ENCODE assay signal across 27 cellular contexts in the genomic region with DNA sequence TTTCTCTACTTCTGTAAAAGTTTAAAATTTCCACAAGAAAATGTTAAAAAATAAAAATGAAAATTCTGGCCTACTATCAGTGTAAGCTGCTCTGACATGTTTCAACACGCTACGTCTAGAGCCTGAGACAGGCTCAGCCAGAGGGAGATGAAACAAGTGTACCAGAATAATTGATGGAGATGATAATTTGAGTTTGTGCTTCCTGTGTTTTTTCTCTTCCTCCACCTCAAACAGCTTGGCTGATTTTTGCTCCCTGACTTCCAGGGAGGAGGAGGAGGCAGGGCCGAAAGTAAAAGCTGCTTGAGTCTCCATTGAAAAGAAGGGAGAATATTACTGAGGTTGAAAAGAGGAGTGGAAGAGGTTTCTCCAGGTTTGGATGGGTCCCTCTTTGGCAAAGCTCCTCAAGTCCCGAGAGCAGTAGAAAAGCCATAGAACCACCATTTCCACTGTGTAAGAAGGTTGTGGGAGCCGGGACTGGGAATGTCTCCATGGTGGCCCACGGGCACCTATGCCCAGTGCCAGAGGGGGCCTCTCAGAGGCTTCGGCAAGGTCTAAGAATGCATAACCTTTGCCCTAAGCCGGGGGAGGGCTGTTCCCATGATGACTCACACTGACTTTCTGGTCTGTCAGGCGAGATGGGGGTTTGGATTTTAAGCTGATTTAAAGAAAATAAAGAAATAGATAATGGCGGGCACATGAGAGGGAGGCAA.
DNase-seq lines count a peak whose midpoint lies in the region; ATAC-seq and TF ChIP-seq lines count a peak whose summit lies in the region.
"Had no signal": no experiment of that assay in that cellular context is flagged by ENCODE, and none has a peak within 500 bp of the region (broad histone marks: within the 10 kb centered on the region; RNA-seq: fewer than 3 reads in every experiment).

No MANE protein-coding gene starts in this region.

- H3K79me2 ChIP-seq in HCT116 (ENCODE audit: insufficient read depth, low read length) (no peaks in the 10 kb centered on the region), mesendoderm (ENCODE audit: control insufficient read depth, insufficient read depth, low read length) (no peaks in the 10 kb centered on the region)

- H3K27me3 ChIP-seq in HCT116 (ENCODE audit: insufficient read depth, low read length) (no peaks in the 10 kb centered on the region), mesendoderm (ENCODE audit: insufficient read depth, low read length, poor library complexity) (no peaks in the 10 kb centered on the region)
- H3K27me3 ChIP-seq: colonic mucosa, foreskin keratinocyte, ovary had no signal

- H3K9me2 ChIP-seq in HCT116 (ENCODE audit: insufficient read depth) = no peaks in the 10 kb centered on the region

- no peaks in the 10 kb centered on the region for H3K9me3 ChIP-seq in HCT116 (ENCODE audit: control insufficient read depth in 1 of 2, insufficient read depth in 1 of 2, low read depth in 1 of 2, low read length in 2 of 2)
- H3K9me3 ChIP-seq: colonic mucosa, ovary, suprapubic skin had no signal

- H3K27ac Mint-ChIP-seq in activated T-helper 17 cell treated with anti-CD3 and anti-CD28 coated beads, Interleukin-2, amount 50 U/mL, for 72 hours = no peak overlapping the region
- H3K27ac Mint-ChIP-seq: activated CD4-positive, alpha-beta memory T cell treated with anti-CD3 and anti-CD28 coated beads for 36 hours; CD4-positive, alpha-beta memory T cell; natural killer cell treated with Interleukin-12 subunit alpha and Interleukin-12 subunit beta and Interleukin-15 and Interleukin-18, amount 100 ng/mL, for 72 hours; stimulated activated naive B cell treated with anti-CD40 and anti-IgM and Interleukin-4, amounts not matched to agents 10 μg/mL and 1 μg/mL and 100 μg/mL, for 72 hours had no signal

- H3K27ac ChIP-seq in HCT116 (ENCODE audit: low read depth, low read length) = no peak overlapping the region
- no peak overlapping the region for H3K27ac ChIP-seq in RWPE1
- no peak overlapping the region for H3K27ac ChIP-seq in mesendoderm (ENCODE audit: low read depth, low read length)
- H3K27ac ChIP-seq: colonic mucosa, foreskin keratinocyte, ovary, suprapubic skin had no signal

- WGBS in mesendoderm (ENCODE audit: extremely low coverage, insufficient coverage, low lambda C conversion rate) = no CpG with 5 or more reads among the region's 10 CpGs

- H3K27me3 Mint-ChIP-seq in activated T-helper 17 cell treated with anti-CD3 and anti-CD28 coated beads, Interleukin-2, amount 50 U/mL, for 72 hours = peaks cover 42% of the 10 kb centered on the region

- TF ChIP-seq CTCF in HCT116 (IDR thresholded peaks at IDR 0.05 in 2 of 3, conservative IDR thresholded peaks at IDR 0.05 in 1 of 3; ENCODE audit: borderline replicate concordance in 1 of 3, insufficient read depth in 1 of 3, low read depth in 2 of 3, low read length in 2 of 3) (no peak), RWPE1 (conservative IDR thresholded peaks at IDR 0.05; ENCODE audit: low read depth) (no peak)

- RAD21 ChIA-PET in HCT116 (lab: Charles Lee; ENCODE audit: low non-redundant PET in 1 of 2, low total read pairs in 2 of 2, uncharacterized antibody in 2 of 2, unreplicated experiment in 2 of 2) = no interaction called here

- no peak overlapping the region for H4K8ac ChIP-seq in mesendoderm (ENCODE audit: low read depth, low read length)

- H2AK5ac ChIP-seq in mesendoderm (ENCODE audit: low read length) = no peak overlapping the region

- H4K5ac ChIP-seq in mesendoderm (ENCODE audit: low read length) = no peak overlapping the region

- no peak overlapping the region for H3K4me3 Mint-ChIP-seq in activated T-helper 17 cell treated with anti-CD3 and anti-CD28 coated beads, Interleukin-2, amount 50 U/mL, for 72 hours
- H3K4me3 Mint-ChIP-seq: activated CD4-positive, alpha-beta memory T cell treated with anti-CD3 and anti-CD28 coated beads for 36 hours; CD4-positive, alpha-beta memory T cell; natural killer cell treated with Interleukin-12 subunit alpha and Interleukin-12 subunit beta and Interleukin-15 and Interleukin-18, amount 100 ng/mL, for 72 hours; stimulated activated naive B cell treated with anti-CD40 and anti-IgM and Interleukin-4, amounts not matched to agents 10 μg/mL and 1 μg/mL and 100 μg/mL, for 72 hours had no signal

- H3K56ac ChIP-seq in mesendoderm (ENCODE audit: low read length) = no peak overlapping the region

- intact Hi-C loops in HCT116 (cut with micrococcal nuclease) = no loop called here

- H3K9me3 Mint-ChIP-seq in activated T-helper 17 cell treated with anti-CD3 and anti-CD28 coated beads, Interleukin-2, amount 50 U/mL, for 72 hours = no peaks in the 10 kb centered on the region
- H3K9me3 Mint-ChIP-seq: activated CD4-positive, alpha-beta memory T cell treated with anti-CD3 and anti-CD28 coated beads for 36 hours; natural killer cell treated with Interleukin-12 subunit alpha and Interleukin-12 subunit beta and Interleukin-15 and Interleukin-18, amount 100 ng/mL, for 72 hours had no signal

- H2AFZ ChIP-seq in HCT116 (ENCODE audit: low read depth, low read length, poor library complexity, severe bottlenecking) = no peak overlapping the region

- H3K4me2 ChIP-seq in HCT116 (ENCODE audit: low read length) (peak overlapping the region; percentile 43), mesendoderm (ENCODE audit: low read length) (no peak overlapping the region)

- no peaks in the 10 kb centered on the region for H4K20me1 ChIP-seq in HCT116 (ENCODE audit: insufficient read depth)

- no peak overlapping the region for H3K18ac ChIP-seq in mesendoderm (ENCODE audit: low read length)

- BruUV-seq in HCT116 (replicated peaks; lab: Mats Ljungman, UMichigan) = no TSS peak

- H3K36me3 ChIP-seq in HCT116 (ENCODE audit: control insufficient read depth in 1 of 2, insufficient read depth in 2 of 2, low read length in 2 of 2) (no peaks in the 10 kb centered on the region), mesendoderm (ENCODE audit: control insufficient read depth, insufficient read depth, low read length) (no peaks in the 10 kb centered on the region)
- H3K36me3 ChIP-seq: colonic mucosa, ovary, suprapubic skin had no signal

- no peak overlapping the region for H3K9ac ChIP-seq in HCT116 (ENCODE audit: low read length)
- H3K9ac ChIP-seq in mesendoderm (ENCODE audit: low read length) = no peak overlapping the region

- TF ChIP-seq RAD21 in HCT116 (IDR thresholded peaks at IDR 0.05; ENCODE audit: low read depth) = no peak

- H3K79me1 ChIP-seq in mesendoderm (ENCODE audit: low read length) = no peaks in the 10 kb centered on the region

- no peak overlapping the region for H2BK5ac ChIP-seq in mesendoderm (ENCODE audit: low read length)

- no peak overlapping the region for H3K4ac ChIP-seq in mesendoderm (ENCODE audit: low read depth, low read length)

- H2BK120ac ChIP-seq in mesendoderm (ENCODE audit: low read depth, low read length) = no peak overlapping the region

- no peak overlapping the region for H3K4me3 ChIP-seq in HCT116 (replicated peaks in 1 of 2; ENCODE audit: low read depth in 1 of 2, low read length in 2 of 2)
- H3K4me3 ChIP-seq in mesendoderm (ENCODE audit: low read length) = no peak overlapping the region
- H3K4me3 ChIP-seq: colonic mucosa, ovary, suprapubic skin had no signal

- TF ChIP-seq POLR2A in HCT116 (IDR thresholded peaks at IDR 0.05; ENCODE audit: borderline replicate concordance, extremely low read depth, insufficient read depth, insufficient read length) = no peak

- DNase-seq in DMS 273 (lab: John Stamatoyannopoulos, UW; ENCODE audit: unreplicated experiment) (peak; percentile 47), HCT116 (ENCODE audit: low read depth, low spot score) (no peak), RWPE1 (ENCODE audit: low spot score) (peak; percentile 52), left lobe of liver (ENCODE audit: low spot score) (peak; percentile 8), mesendoderm (no peak)
- DNase-seq: activated CD4-positive, alpha-beta memory T cell treated with anti-CD3 and anti-CD28 coated beads for 36 hours; activated gamma-delta T cell treated with Interleukin-2 at 50 U/mL for 16 hours; activated T-cell treated with anti-CD3 and anti-CD28 coated beads, Interleukin-2, amount 50 U/mL, for 1 hour; CD4-positive, alpha-beta memory T cell; colonic mucosa; foreskin keratinocyte; GF-D8; GOT3; hippocampal formation; KG1; NCI-H1930; ovary; PC-3; retina; SHP77 treated with DMSO at 0.1 percent for 48 hours; stimulated activated CD4-positive, alpha-beta T cell treated with anti-CD3 and anti-CD28 coated beads, Interleukin-2, amount 100 ng/mL, for 48 hours; stimulated activated naive B cell treated with anti-CD40 and anti-IgM and Interleukin-4, amounts not matched to agents 10 μg/mL and 1 μg/mL and 100 μg/mL, for 72 hours had no signal

- no peak overlapping the region for H3K23ac ChIP-seq in mesendoderm (ENCODE audit: low read length)

- H3K36me3 Mint-ChIP-seq in activated T-helper 17 cell treated with anti-CD3 and anti-CD28 coated beads, Interleukin-2, amount 50 U/mL, for 72 hours (ENCODE audit: low read depth) = no peaks in the 10 kb centered on the region
- H3K36me3 Mint-ChIP-seq: activated CD4-positive, alpha-beta memory T cell treated with anti-CD3 and anti-CD28 coated beads for 36 hours; CD4-positive, alpha-beta memory T cell; natural killer cell treated with Interleukin-12 subunit alpha and Interleukin-12 subunit beta and Interleukin-15 and Interleukin-18, amount 100 ng/mL, for 72 hours; stimulated activated naive B cell treated with anti-CD40 and anti-IgM and Interleukin-4, amounts not matched to agents 10 μg/mL and 1 μg/mL and 100 μg/mL, for 72 hours had no signal

- H3K4me1 ChIP-seq in HCT116 (ENCODE audit: control insufficient read depth in 1 of 2, insufficient read depth in 2 of 2, low read length in 2 of 2) (peaks cover 6 to 11% of the 10 kb centered on the region in 2 experiments; a peak in 3 of 4 replicates), mesendoderm (ENCODE audit: control insufficient read depth, low read depth, low read length) (no peaks in the 10 kb centered on the region)
- H3K4me1 ChIP-seq: colonic mucosa, foreskin keratinocyte, suprapubic skin had no signal

- ATAC-seq in HCT116 (no peak), left lobe of liver (no peak)
- ATAC-seq in activated CD4-positive, CD25-positive, alpha-beta regulatory T cell treated with anti-CD3 and anti-CD28 coated beads, Interleukin-2, amount 50 U/mL, for 24 hours = no peak
- ATAC-seq in activated T-helper 17 cell treated with anti-CD3 and anti-CD28 coated beads, Interleukin-2, amount 50 U/mL, for 72 hours (replicated peaks) = no peak
- ATAC-seq: esophagus mucosa; foreskin keratinocyte; natural killer cell treated with Interleukin-12 subunit alpha and Interleukin-12 subunit beta and Interleukin-15 and Interleukin-18, amount 100 ng/mL, for 72 hours; PC-3; stimulated activated naive B cell treated with anti-CD40 and anti-IgM and Interleukin-4, amounts not matched to agents 10 μg/mL and 1 μg/mL and 100 μg/mL, for 72 hours had no signal

- no peaks in the 10 kb centered on the region for H3K4me1 Mint-ChIP-seq in activated T-helper 17 cell treated with anti-CD3 and anti-CD28 coated beads, Interleukin-2, amount 50 U/mL, for 72 hours
- H3K4me1 Mint-ChIP-seq: CD4-positive, alpha-beta memory T cell; stimulated activated naive B cell treated with anti-CD40 and anti-IgM and Interleukin-4, amounts not matched to agents 10 μg/mL and 1 μg/mL and 100 μg/mL, for 72 hours had no signal

- no peak overlapping the region for H2BK15ac ChIP-seq in mesendoderm (replicated peaks; ENCODE audit: low read depth)

- CTCF ChIA-PET in HCT116 (lab: Charles Lee) (no interaction called here), RWPE1 (lab: Yijun Ruan, JAX) (interaction anchor here (0.5 to 0.6 kb wide), 2 partner anchors 598 to 908 kb away, joined by 3 to 4 read pairs; no protein-coding TSS in a partner anchor)

- POLR2A ChIA-PET in HCT116 (lab: Charles Lee) (no interaction called here), RWPE1 (lab: Yijun Ruan, JAX; ENCODE audit: low non-redundant PET) (no interaction called here)

Comparison
In these comparisons a context has a peak if more than half of its experiments do, and no peak if none do; other contexts are left out.
1. DNase-seq: peak in DMS 273 (single experiment), RWPE1 (single experiment) and left lobe of liver (single experiment); none in HCT116 (single experiment) and mesendoderm (single experiment).